Comparison of ENCODE assay signal across 1 cellular context in genomic region chr1:212690816-212691403, GRCh38.
TF ChIP-seq lines count a peak whose summit lies in the region.

No MANE protein-coding gene starts in this region.

TF ChIP-seq in HEK293T, 16 proteins besides CTCF, POLR2A, EP300 and RAD21:
- TF ChIP-seq SP1 (IDR thresholded peaks at IDR 0.05) (no peak), L3MBTL2 (conservative IDR thresholded peaks at IDR 0.05) (no peak), LEF1 (IDR thresholded peaks at IDR 0.05; ENCODE audit: borderline replicate concordance) (no peak), HDGF (IDR thresholded peaks at IDR 0.05; ENCODE audit: borderline replicate concordance) (no peak), FOXA1 (IDR thresholded peaks at IDR 0.05) (no peak), FOXK2 (IDR thresholded peaks at IDR 0.05) (no peak), ZNF384 (IDR thresholded peaks at IDR 0.05) (no peak), FOXM1 (IDR thresholded peaks at IDR 0.05; ENCODE audit: borderline replicate concordance) (no peak), PKNOX1 (IDR thresholded peaks at IDR 0.05) (no peak), ELF4 (IDR thresholded peaks at IDR 0.05) (no peak), TARDBP (IDR thresholded peaks at IDR 0.05) (no peak), NFRKB (IDR thresholded peaks at IDR 0.05) (no peak), CTBP1 (IDR thresholded peaks at IDR 0.05; ENCODE audit: borderline replicate concordance) (no peak), SUZ12 (IDR thresholded peaks at IDR 0.05) (no peak)
